ENCODE assay signal across 8 cellular contexts in genomic region chr4:1249148-1249730, GRCh38. TPM values are rescaled to one million over a fixed set of nuclear protein-coding genes. Genes with fewer than 3 reads are reported as not detected.
A peak's percentile ranks its signal among the peaks of the same experiment; 100 is the strongest.
DNase-seq lines count a peak whose midpoint lies in the region; ATAC-seq and TF ChIP-seq lines count a peak whose summit lies in the region.

No MANE protein-coding gene starts in this region.

- BruUV-seq in PC-9 (replicated peaks; lab: Mats Ljungman, UMichigan) = no TSS peak

- CTCF ChIA-PET in PC-9 (lab: Charles Lee) = no interaction called here

- intact Hi-C loops in PC-9 (cut with micrococcal nuclease; ENCODE audit: unreplicated experiment) = loop anchor here (5.0 kb wide), 5 partner anchors 43 to 237 kb away; partner anchors contain the start of gene FGFRL1
- intact Hi-C loops in activated T-helper 1 cell treated with anti-CD3 and anti-CD28 coated beads, Interleukin-12 subunit alpha, Interleukin-12 subunit beta, Interleukin-2, Interleukin-4 antibody, amounts not matched to agents 30 ng/mL and 10 ng/mL and 1 ng/mL, durations not matched to agents 14 hours and 24 hours and 36 hours (cut with micrococcal nuclease) = loop anchor here (1.0 to 5.0 kb wide), 6 partner anchors 18 to 623 kb away; partner anchors contain the start of genes FGFRL1, LETM1 and NSD2

- peaks cover 7% of the 10 kb centered on the region for H3K9me3 ChIP-seq in PC-9 (ENCODE audit: insufficient read depth, low read depth)

- POLR2A ChIA-PET in PC-9 (lab: Charles Lee; ENCODE audit: unreplicated experiment) = interaction anchor here (0.6 kb wide), 1 partner anchor 31 kb away, joined by 6 read pairs; no protein-coding TSS in a partner anchor

- no peaks in the 10 kb centered on the region for H3K27me3 Mint-ChIP-seq in activated T-helper 1 cell treated with anti-CD3 and anti-CD28 coated beads, Interleukin-12 subunit alpha, Interleukin-12 subunit beta, Interleukin-2, Interleukin-4 antibody, amounts not matched to agents 30 ng/mL and 10 ng/mL and 1 ng/mL, durations not matched to agents 14 hours and 24 hours and 36 hours (ENCODE audit: insufficient read depth)
- H3K27me3 Mint-ChIP-seq in natural killer cell treated with Interleukin-12 subunit alpha and Interleukin-12 subunit beta and Interleukin-15 and Interleukin-18, amount 100 ng/mL, for 72 hours = no peaks in the 10 kb centered on the region

- H3K4me3 ChIP-seq in PC-9 = peak overlapping the region; percentile 83
- H3K4me3 ChIP-seq in fibroblast of mammary gland (ENCODE audit: control insufficient read depth, low read depth, low read length) = peak overlapping the region; percentile 47

- H3K36me3 Mint-ChIP-seq in activated T-helper 1 cell treated with anti-CD3 and anti-CD28 coated beads, Interleukin-12 subunit alpha, Interleukin-12 subunit beta, Interleukin-2, Interleukin-4 antibody, amounts not matched to agents 30 ng/mL and 10 ng/mL and 1 ng/mL, durations not matched to agents 14 hours and 24 hours and 36 hours (ENCODE audit: low read depth) = peaks cover 38% of the 10 kb centered on the region
- no peaks in the 10 kb centered on the region for H3K36me3 Mint-ChIP-seq in natural killer cell treated with Interleukin-12 subunit alpha and Interleukin-12 subunit beta and Interleukin-15 and Interleukin-18, amount 100 ng/mL, for 72 hours

- peaks cover 10% of the 10 kb centered on the region; the same call in 1 of the 2 replicates for H3K36me3 ChIP-seq in PC-9 (ENCODE audit: low read depth)

- H3K9me3 Mint-ChIP-seq in activated T-helper 1 cell treated with anti-CD3 and anti-CD28 coated beads, Interleukin-12 subunit alpha, Interleukin-12 subunit beta, Interleukin-2, Interleukin-4 antibody, amounts not matched to agents 30 ng/mL and 10 ng/mL and 1 ng/mL, durations not matched to agents 14 hours and 24 hours and 36 hours = peaks cover 16% of the 10 kb centered on the region
- H3K9me3 Mint-ChIP-seq in natural killer cell treated with Interleukin-12 subunit alpha and Interleukin-12 subunit beta and Interleukin-15 and Interleukin-18, amount 100 ng/mL, for 72 hours = no peaks in the 10 kb centered on the region

- H3K9me2 ChIP-seq in PC-9 (ENCODE audit: insufficient read depth) = no peaks in the 10 kb centered on the region

- peaks cover 24% of the 10 kb centered on the region for H3K4me1 ChIP-seq in PC-9 (replicated peaks; ENCODE audit: insufficient read depth)

- H3K4me2 ChIP-seq in PC-9 = peak overlapping the region; percentile 98

- no peak for TF ChIP-seq CTCF in PC-9 (conservative IDR thresholded peaks at IDR 0.05)
- no peak for TF ChIP-seq CTCF in fibroblast of mammary gland (conservative IDR thresholded peaks at IDR 0.05; ENCODE audit: control insufficient read depth, insufficient read depth, low read depth, low read length)

- peak overlapping the region; percentile 56 for H3K27ac ChIP-seq in PC-9

- peak overlapping the region; percentile 89 for H3K4me3 Mint-ChIP-seq in activated T-helper 1 cell treated with anti-CD3 and anti-CD28 coated beads, Interleukin-12 subunit alpha, Interleukin-12 subunit beta, Interleukin-2, Interleukin-4 antibody, amounts not matched to agents 30 ng/mL and 10 ng/mL and 1 ng/mL, durations not matched to agents 14 hours and 24 hours and 36 hours
- H3K4me3 Mint-ChIP-seq in natural killer cell treated with Interleukin-12 subunit alpha and Interleukin-12 subunit beta and Interleukin-15 and Interleukin-18, amount 100 ng/mL, for 72 hours = peak overlapping the region; percentile 92

- peaks cover 32% of the 10 kb centered on the region for H4K20me1 ChIP-seq in PC-9 (ENCODE audit: insufficient read depth)

- H3F3A ChIP-seq in PC-9 (ENCODE audit: insufficient read depth, low read depth) = peaks cover 8% of the 10 kb centered on the region

- H3K27me3 ChIP-seq in PC-9 (ENCODE audit: insufficient read depth, low read depth) = no peaks in the 10 kb centered on the region

- peak overlapping the region; percentile 96 for H3K27ac Mint-ChIP-seq in activated T-helper 1 cell treated with anti-CD3 and anti-CD28 coated beads, Interleukin-12 subunit alpha, Interleukin-12 subunit beta, Interleukin-2, Interleukin-4 antibody, amounts not matched to agents 30 ng/mL and 10 ng/mL and 1 ng/mL, durations not matched to agents 14 hours and 24 hours and 36 hours
- peak overlapping the region; percentile 93 to 97 for H3K27ac Mint-ChIP-seq in natural killer cell treated with Interleukin-12 subunit alpha and Interleukin-12 subunit beta and Interleukin-15 and Interleukin-18, amount 100 ng/mL, for 72 hours

- H3K4me1 Mint-ChIP-seq in activated T-helper 1 cell treated with anti-CD3 and anti-CD28 coated beads, Interleukin-12 subunit alpha, Interleukin-12 subunit beta, Interleukin-2, Interleukin-4 antibody, amounts not matched to agents 30 ng/mL and 10 ng/mL and 1 ng/mL, durations not matched to agents 14 hours and 24 hours and 36 hours (ENCODE audit: low read depth) = peaks cover 57% of the 10 kb centered on the region
- H3K4me1 Mint-ChIP-seq in natural killer cell treated with Interleukin-12 subunit alpha and Interleukin-12 subunit beta and Interleukin-15 and Interleukin-18, amount 100 ng/mL, for 72 hours (ENCODE audit: low read depth in 2 of 2) = peaks cover 59 to 62% of the 10 kb centered on the region in 2 donors

- peaks cover 51% of the 10 kb centered on the region for H3K79me2 ChIP-seq in PC-9 (ENCODE audit: low read depth)

- ATAC-seq in GM19397 (IDR thresholded peaks at IDR 0.05; ENCODE audit: unreplicated experiment) (peak; percentile 56), HG03565 (IDR thresholded peaks at IDR 0.05; ENCODE audit: unreplicated experiment) (peak; percentile 43)
- peak; percentile 78 to 83 for ATAC-seq in natural killer cell treated with Interleukin-12 subunit alpha and Interleukin-12 subunit beta and Interleukin-15 and Interleukin-18, amount 100 ng/mL, for 72 hours

- DNase-seq in COLO829 (ENCODE audit: low spot score) (peak; percentile 55), PC-9 (peak; percentile 48 to 81), fibroblast of mammary gland (ENCODE audit: low read depth) (peak; percentile 81)
- DNase-seq in activated T-helper 1 cell treated with anti-CD3 and anti-CD28 coated beads, Interleukin-12 subunit alpha, Interleukin-12 subunit beta, Interleukin-2, Interleukin-4 antibody, amounts not matched to agents 30 ng/mL and 10 ng/mL and 1 ng/mL, durations not matched to agents 14 hours and 24 hours and 36 hours (ENCODE audit: low spot score) = peak; percentile 83
- DNase-seq in natural killer cell treated with Interleukin-12 subunit alpha and Interleukin-12 subunit beta and Interleukin-15 and Interleukin-18, amount 100 ng/mL, for 72 hours (ENCODE audit: low spot score) = peak; percentile 91
- peak; percentile 74 to 92 (median 76) for DNase-seq in stimulated activated naive CD4-positive, alpha-beta T cell (lab: John Stamatoyannopoulos, UW)

- H2AFZ ChIP-seq in PC-9 = peak overlapping the region; percentile 93

RNA-seq across cellular contexts. Expression of gene CTBP1, which starts 0.3 kb away (rescaled TPM):
- 153 and 184 TPM in 2 replicates for total RNA-seq in PC-9 (2021)
- total RNA-seq in activated T-helper 1 cell treated with anti-CD3 and anti-CD28 coated beads, Interleukin-12 subunit alpha, Interleukin-12 subunit beta, Interleukin-2, Interleukin-4 antibody, amounts not matched to agents 30 ng/mL and 10 ng/mL and 1 ng/mL, durations not matched to agents 14 hours and 24 hours and 36 hours = 203 and 206 TPM in 2 replicates
- total RNA-seq in natural killer cell treated with Interleukin-12 subunit alpha and Interleukin-12 subunit beta and Interleukin-15 and Interleukin-18, amount 100 ng/mL, for 72 hours = 100 to 1,000 TPM; 109 to 245 TPM

RNA-seq across cellular contexts. Expression of gene MAEA, which starts 40.5 kb away (rescaled TPM):
- total RNA-seq in PC-9 (2021) = 79.4 and 88.6 TPM in 2 replicates
- 67.1 and 68.1 TPM in 2 replicates for total RNA-seq in activated T-helper 1 cell treated with anti-CD3 and anti-CD28 coated beads, Interleukin-12 subunit alpha, Interleukin-12 subunit beta, Interleukin-2, Interleukin-4 antibody, amounts not matched to agents 30 ng/mL and 10 ng/mL and 1 ng/mL, durations not matched to agents 14 hours and 24 hours and 36 hours
- total RNA-seq in natural killer cell treated with Interleukin-12 subunit alpha and Interleukin-12 subunit beta and Interleukin-15 and Interleukin-18, amount 100 ng/mL, for 72 hours = 10 to 100 TPM; 60.1 to 93.7 TPM

Comparison
In these comparisons a context has a peak if more than half of its experiments do, and no peak if none do; other contexts are left out.
1. Peak in every context shown above with its lines: DNase-seq, ATAC-seq, H3K4me3 ChIP-seq and H3K27ac ChIP-seq.